1 cellular context compared by ENCODE assay signal in the genomic region with DNA sequence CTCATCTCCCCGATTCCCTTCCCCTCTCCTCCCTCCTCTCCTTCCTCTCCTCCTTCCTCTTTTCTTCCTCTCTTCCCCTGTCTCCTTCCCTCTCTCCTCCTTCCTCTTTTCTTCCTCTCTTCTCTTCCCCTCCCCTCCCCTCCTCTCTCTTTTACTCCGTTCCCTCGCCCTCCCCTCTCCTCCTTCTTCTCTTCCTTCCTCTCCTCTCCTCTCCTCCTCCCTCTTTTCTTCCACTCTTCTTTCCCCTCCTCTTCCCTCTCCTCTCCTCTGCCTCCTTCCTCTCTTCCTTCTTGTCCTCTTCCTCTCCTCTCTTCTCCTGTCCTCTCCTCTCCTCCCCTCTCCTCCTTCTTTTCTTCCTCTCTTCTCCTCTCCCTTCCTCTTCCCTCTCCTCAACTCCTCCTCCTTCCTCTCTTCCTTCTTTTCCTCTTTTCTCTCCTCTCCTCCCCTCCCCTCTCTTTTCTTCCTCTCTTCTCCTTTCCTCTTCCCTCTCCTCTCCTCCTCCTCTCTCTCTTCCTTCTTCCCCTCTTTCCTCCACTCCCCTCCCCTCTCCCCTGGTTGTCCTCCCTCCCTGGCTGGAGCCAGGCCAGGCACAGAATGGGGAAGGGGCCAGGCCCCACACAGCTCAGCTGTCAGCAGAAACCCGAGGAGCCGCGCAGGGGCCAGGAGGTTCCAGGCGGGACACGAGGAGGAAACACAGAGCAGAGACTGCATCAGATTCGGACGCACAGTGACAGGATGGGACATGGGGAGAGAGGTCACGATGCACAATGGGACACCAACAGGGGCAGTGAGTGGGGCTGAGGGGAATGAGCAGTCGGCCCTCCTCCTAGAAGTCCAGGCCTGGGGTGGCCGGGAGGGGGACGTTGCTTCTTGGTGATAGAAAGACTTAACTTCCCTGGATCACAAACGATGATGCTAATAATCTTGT.
TF ChIP-seq lines count a peak whose summit lies in the region.

No MANE protein-coding gene starts in this region.

TF ChIP-seq in IMR-90, 13 proteins besides CTCF, POLR2A, EP300 and RAD21 (continued from another document):
- TF ChIP-seq, protein P1, sequence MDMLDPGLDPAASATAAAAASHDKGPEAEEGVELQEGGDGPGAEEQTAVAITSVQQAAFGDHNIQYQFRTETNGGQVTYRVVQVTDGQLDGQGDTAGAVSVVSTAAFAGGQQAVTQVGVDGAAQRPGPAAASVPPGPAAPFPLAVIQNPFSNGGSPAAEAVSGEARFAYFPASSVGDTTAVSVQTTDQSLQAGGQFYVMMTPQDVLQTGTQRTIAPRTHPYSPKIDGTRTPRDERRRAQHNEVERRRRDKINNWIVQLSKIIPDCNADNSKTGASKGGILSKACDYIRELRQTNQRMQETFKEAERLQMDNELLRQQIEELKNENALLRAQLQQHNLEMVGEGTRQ (IDR thresholded peaks at IDR 0.05; ENCODE audit: low read depth, low read length): no peak
- TF ChIP-seq RFX5 (IDR thresholded peaks at IDR 0.05; ENCODE audit: low read depth, low read length) (no peak), CEBPB (IDR thresholded peaks at IDR 0.05; ENCODE audit: low read depth, low read length) (no peak)
